In genomic region chr7:2239242-2239641, GRCh38 we compare ENCODE assay signal across 19 cellular contexts.
"Had no signal": no experiment of that assay in that cellular context is flagged by ENCODE, and none has a peak within 500 bp of the region (broad histone marks: within the 10 kb centered on the region; RNA-seq: fewer than 3 reads in every experiment).

No MANE protein-coding gene starts in this region.

- H3K9me3 ChIP-seq: breast epithelium, esophagus squamous epithelium, heart right ventricle, left lung, psoas muscle, suprapubic skin, transverse colon had no signal

- H3K27ac ChIP-seq: breast epithelium, coronary artery, esophagus squamous epithelium, heart right ventricle, left lung, psoas muscle, suprapubic skin, transverse colon, WERI-Rb-1 had no signal

- H3K27ac Mint-ChIP-seq: activated CD4-positive, alpha-beta memory T cell treated with anti-CD3 and anti-CD28 coated beads for 36 hours; stimulated activated naive CD8-positive, alpha-beta T cell treated with anti-CD3 and anti-CD28 coated beads, Interleukin-15, amount 100 ng/mL, for 72 hours had no signal

- H3K4me3 ChIP-seq: breast epithelium, coronary artery, esophagus squamous epithelium, heart right ventricle, left lung, psoas muscle, skin epidermis, suprapubic skin, transverse colon had no signal

- DNase-seq: activated CD4-positive, alpha-beta memory T cell treated with anti-CD3 and anti-CD28 coated beads for 36 hours; activated naive CD4-positive, alpha-beta T cell treated with Interleukin-2 at 50 U/mL for 16 hours; activated T-cell treated with anti-CD3 and anti-CD28 coated beads for 4 hours; aorta; esophagus squamous epithelium; heart right ventricle; left lung; midbrain; psoas muscle; right cardiac atrium; stimulated activated CD4-positive, alpha-beta T cell treated with anti-CD3 and anti-CD28 coated beads, Interleukin-15, amount 100 ng/mL, for 24 hours; stimulated activated CD4-positive, alpha-beta T cell treated with anti-CD3 and anti-CD28 coated beads, Interleukin-2, amount 100 ng/mL, for 48 hours; stimulated activated naive CD8-positive, alpha-beta T cell treated with anti-CD3 and anti-CD28 coated beads, Interleukin-15, amount 100 ng/mL, for 72 hours; transverse colon; WERI-Rb-1 had no signal

- H3K27me3 Mint-ChIP-seq: activated CD4-positive, alpha-beta memory T cell treated with anti-CD3 and anti-CD28 coated beads for 36 hours; stimulated activated naive CD8-positive, alpha-beta T cell treated with anti-CD3 and anti-CD28 coated beads, Interleukin-15, amount 100 ng/mL, for 72 hours had no signal

- H3K27me3 ChIP-seq: breast epithelium, esophagus squamous epithelium, heart right ventricle, left lung, suprapubic skin, transverse colon had no signal

- H3K9me3 Mint-ChIP-seq: activated CD4-positive, alpha-beta memory T cell treated with anti-CD3 and anti-CD28 coated beads for 36 hours; stimulated activated naive CD8-positive, alpha-beta T cell treated with anti-CD3 and anti-CD28 coated beads, Interleukin-15, amount 100 ng/mL, for 72 hours had no signal

- ATAC-seq: heart right ventricle; left lung; psoas muscle; right cardiac atrium; stimulated activated naive CD8-positive, alpha-beta T cell treated with anti-CD3 and anti-CD28 coated beads, Interleukin-15, amount 100 ng/mL, for 72 hours had no signal

- H3K4me3 Mint-ChIP-seq: activated CD4-positive, alpha-beta memory T cell treated with anti-CD3 and anti-CD28 coated beads for 36 hours; stimulated activated naive CD8-positive, alpha-beta T cell treated with anti-CD3 and anti-CD28 coated beads, Interleukin-15, amount 100 ng/mL, for 72 hours had no signal

- H3K36me3 ChIP-seq: breast epithelium had no signal
